ENCODE assay signal across 3 cellular contexts in genomic region chr13:113935081-113935511, GRCh38.
TF ChIP-seq lines count a peak whose summit lies in the region.

No MANE protein-coding gene starts in this region.

TF ChIP-seq in SK-N-SH, 30 proteins besides CTCF, POLR2A, EP300 and RAD21:
- no peak for TF ChIP-seq MEF2A (IDR thresholded peaks at IDR 0.05; ENCODE audit: borderline replicate concordance, low read depth)
TF ChIP-seq in SK-N-SH: peak in this region for 0.

TF ChIP-seq in SK-N-SH treated with all-trans-retinoic acid at 6 μM for 48 hours, 23 proteins besides CTCF, POLR2A, EP300 and RAD21:
- no peak for TF ChIP-seq ZNF8 (CRISPR knock-in tag; IDR thresholded peaks at IDR 0.05)
- no peak for TF ChIP-seq ZNF70 (CRISPR knock-in tag; IDR thresholded peaks at IDR 0.05)
- no peak for TF ChIP-seq BACH2 (CRISPR knock-in tag; IDR thresholded peaks at IDR 0.05; ENCODE audit: borderline replicate concordance)
- TF ChIP-seq GLIS3 (CRISPR knock-in tag; IDR thresholded peaks at IDR 0.05): no peak
- TF ChIP-seq, protein P1, sequence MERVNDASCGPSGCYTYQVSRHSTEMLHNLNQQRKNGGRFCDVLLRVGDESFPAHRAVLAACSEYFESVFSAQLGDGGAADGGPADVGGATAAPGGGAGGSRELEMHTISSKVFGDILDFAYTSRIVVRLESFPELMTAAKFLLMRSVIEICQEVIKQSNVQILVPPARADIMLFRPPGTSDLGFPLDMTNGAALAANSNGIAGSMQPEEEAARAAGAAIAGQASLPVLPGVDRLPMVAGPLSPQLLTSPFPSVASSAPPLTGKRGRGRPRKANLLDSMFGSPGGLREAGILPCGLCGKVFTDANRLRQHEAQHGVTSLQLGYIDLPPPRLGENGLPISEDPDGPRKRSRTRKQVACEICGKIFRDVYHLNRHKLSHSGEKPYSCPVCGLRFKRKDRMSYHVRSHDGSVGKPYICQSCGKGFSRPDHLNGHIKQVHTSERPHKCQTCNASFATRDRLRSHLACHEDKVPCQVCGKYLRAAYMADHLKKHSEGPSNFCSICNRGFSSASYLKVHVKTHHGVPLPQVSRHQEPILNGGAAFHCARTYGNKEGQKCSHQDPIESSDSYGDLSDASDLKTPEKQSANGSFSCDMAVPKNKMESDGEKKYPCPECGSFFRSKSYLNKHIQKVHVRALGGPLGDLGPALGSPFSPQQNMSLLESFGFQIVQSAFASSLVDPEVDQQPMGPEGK (CRISPR knock-in tag; IDR thresholded peaks at IDR 0.05; ENCODE audit: borderline replicate concordance): no peak
- TF ChIP-seq, protein P2, sequence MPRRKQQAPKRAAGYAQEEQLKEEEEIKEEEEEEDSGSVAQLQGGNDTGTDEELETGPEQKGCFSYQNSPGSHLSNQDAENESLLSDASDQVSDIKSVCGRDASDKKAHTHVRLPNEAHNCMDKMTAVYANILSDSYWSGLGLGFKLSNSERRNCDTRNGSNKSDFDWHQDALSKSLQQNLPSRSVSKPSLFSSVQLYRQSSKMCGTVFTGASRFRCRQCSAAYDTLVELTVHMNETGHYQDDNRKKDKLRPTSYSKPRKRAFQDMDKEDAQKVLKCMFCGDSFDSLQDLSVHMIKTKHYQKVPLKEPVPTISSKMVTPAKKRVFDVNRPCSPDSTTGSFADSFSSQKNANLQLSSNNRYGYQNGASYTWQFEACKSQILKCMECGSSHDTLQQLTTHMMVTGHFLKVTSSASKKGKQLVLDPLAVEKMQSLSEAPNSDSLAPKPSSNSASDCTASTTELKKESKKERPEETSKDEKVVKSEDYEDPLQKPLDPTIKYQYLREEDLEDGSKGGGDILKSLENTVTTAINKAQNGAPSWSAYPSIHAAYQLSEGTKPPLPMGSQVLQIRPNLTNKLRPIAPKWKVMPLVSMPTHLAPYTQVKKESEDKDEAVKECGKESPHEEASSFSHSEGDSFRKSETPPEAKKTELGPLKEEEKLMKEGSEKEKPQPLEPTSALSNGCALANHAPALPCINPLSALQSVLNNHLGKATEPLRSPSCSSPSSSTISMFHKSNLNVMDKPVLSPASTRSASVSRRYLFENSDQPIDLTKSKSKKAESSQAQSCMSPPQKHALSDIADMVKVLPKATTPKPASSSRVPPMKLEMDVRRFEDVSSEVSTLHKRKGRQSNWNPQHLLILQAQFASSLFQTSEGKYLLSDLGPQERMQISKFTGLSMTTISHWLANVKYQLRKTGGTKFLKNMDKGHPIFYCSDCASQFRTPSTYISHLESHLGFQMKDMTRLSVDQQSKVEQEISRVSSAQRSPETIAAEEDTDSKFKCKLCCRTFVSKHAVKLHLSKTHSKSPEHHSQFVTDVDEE (CRISPR knock-in tag; IDR thresholded peaks at IDR 0.05): no peak
- TF ChIP-seq, protein P3, sequence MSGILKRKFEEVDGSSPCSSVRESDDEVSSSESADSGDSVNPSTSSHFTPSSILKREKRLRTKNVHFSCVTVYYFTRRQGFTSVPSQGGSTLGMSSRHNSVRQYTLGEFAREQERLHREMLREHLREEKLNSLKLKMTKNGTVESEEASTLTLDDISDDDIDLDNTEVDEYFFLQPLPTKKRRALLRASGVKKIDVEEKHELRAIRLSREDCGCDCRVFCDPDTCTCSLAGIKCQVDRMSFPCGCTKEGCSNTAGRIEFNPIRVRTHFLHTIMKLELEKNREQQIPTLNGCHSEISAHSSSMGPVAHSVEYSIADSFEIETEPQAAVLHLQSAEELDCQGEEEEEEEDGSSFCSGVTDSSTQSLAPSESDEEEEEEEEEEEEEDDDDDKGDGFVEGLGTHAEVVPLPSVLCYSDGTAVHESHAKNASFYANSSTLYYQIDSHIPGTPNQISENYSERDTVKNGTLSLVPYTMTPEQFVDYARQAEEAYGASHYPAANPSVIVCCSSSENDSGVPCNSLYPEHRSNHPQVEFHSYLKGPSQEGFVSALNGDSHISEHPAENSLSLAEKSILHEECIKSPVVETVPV (CRISPR knock-in tag; IDR thresholded peaks at IDR 0.05): no peak
- TF ChIP-seq PPARA (CRISPR knock-in tag; IDR thresholded peaks at IDR 0.05; ENCODE audit: borderline replicate concordance): no peak

TF ChIP-seq in H1, 55 proteins besides CTCF, POLR2A, EP300 and RAD21:
- TF ChIP-seq KDM1A (IDR thresholded peaks at IDR 0.05; ENCODE audit: borderline replicate concordance, low read length): no peak
- TF ChIP-seq JUND (IDR thresholded peaks at IDR 0.05; ENCODE audit: low read length): no peak
- no peak for TF ChIP-seq YY1 (IDR thresholded peaks at IDR 0.05; ENCODE audit: low read depth, low read length)
- TF ChIP-seq TCF12 (IDR thresholded peaks at IDR 0.05; ENCODE audit: low read depth, low read length): no peak
- no peak for TF ChIP-seq NRF1 (IDR thresholded peaks at IDR 0.05; ENCODE audit: low read depth, low read length)
- no peak for TF ChIP-seq RFX5 (IDR thresholded peaks at IDR 0.05; ENCODE audit: borderline replicate concordance, low read depth, low read length)
- TF ChIP-seq BRCA1 (IDR thresholded peaks at IDR 0.05; ENCODE audit: low read depth, low read length): no peak
- no peak for TF ChIP-seq MAFK (IDR thresholded peaks at IDR 0.05; ENCODE audit: low read depth, low read length)
